In genomic region chr10:73969224-73969811, GRCh38 we compare ENCODE assay signal across 17 cellular contexts. TPM values are rescaled to one million over a fixed set of nuclear protein-coding genes. Genes with fewer than 3 reads are reported as not detected.
DNase-seq lines count a peak whose midpoint lies in the region; ATAC-seq and TF ChIP-seq lines count a peak whose summit lies in the region.
"Had no signal": no experiment of that assay in that cellular context is flagged by ENCODE, and none has a peak within 500 bp of the region (broad histone marks: within the 10 kb centered on the region; RNA-seq: fewer than 3 reads in every experiment).

No MANE protein-coding gene starts in this region.

- H3K27ac ChIP-seq in A673 (ENCODE audit: low read depth, low read length, poor library complexity, severe bottlenecking), result no peak overlapping the region
- H3K27ac ChIP-seq in IMR-90 (ENCODE audit: insufficient read depth, low read length), result no peak overlapping the region; the same call in 1 of the 2 replicates
- H3K27ac ChIP-seq in trophoblast cell (ENCODE audit: low read depth, low read length), result no peak overlapping the region
- H3K27ac ChIP-seq: epithelial cell of prostate had no signal

- 0 out of 2 replicates have a peak overlapping the region, but pooled peaks have one; percentile 13 for H4K5ac ChIP-seq in IMR-90 (ENCODE audit: low read depth, low read length)

- no peak overlapping the region for H3K9ac ChIP-seq in IMR-90 (ENCODE audit: low read depth, low read length)
- no peak overlapping the region for H3K9ac ChIP-seq in trophoblast cell (ENCODE audit: low read length)

- no peak overlapping the region for H3K4me3 ChIP-seq in A673 (ENCODE audit: low read depth, low read length, poor library complexity, severe bottlenecking)
- no peak overlapping the region for H3K4me3 ChIP-seq in IMR-90 (ENCODE audit: insufficient read depth, low read depth, low read length)
- H3K4me3 ChIP-seq in choroid plexus epithelial cell (ENCODE audit: low read depth, low read length), result no peak overlapping the region
- H3K4me3 ChIP-seq in trophoblast cell (ENCODE audit: low read depth, low read length), result no peak overlapping the region
- H3K4me3 ChIP-seq: heart right ventricle had no signal

- peak overlapping the region; percentile 65; the same call in 1 of the 2 replicates for H2BK20ac ChIP-seq in IMR-90 (ENCODE audit: low read depth, low read length)

- H4K8ac ChIP-seq in IMR-90 (ENCODE audit: low read depth in 2 of 2, low read length in 2 of 2) (peak overlapping the region in 1 of 2 experiments; percentile 30; a peak in 1 of 4 replicates), trophoblast cell (ENCODE audit: low read depth, low read length) (no peak overlapping the region)

- H2BK5ac ChIP-seq in IMR-90 (ENCODE audit: low read depth, low read length, poor library complexity, severe bottlenecking) (no peak overlapping the region), trophoblast cell (ENCODE audit: low read depth, low read length, poor library complexity) (no peak overlapping the region)

- intact Hi-C loops in A673 (cut with micrococcal nuclease; ENCODE audit: unreplicated experiment) (no loop called here), IMR-90 (cut with micrococcal nuclease) (no loop called here)

- H3K4me2 ChIP-seq in IMR-90 (ENCODE audit: low read depth, low read length), result no peak overlapping the region
- H3K4me2 ChIP-seq in trophoblast cell (ENCODE audit: low read length), result no peak overlapping the region

- no peak overlapping the region for H2BK12ac ChIP-seq in trophoblast cell (ENCODE audit: low read length)

- peak overlapping the region; percentile 12; the same call in 1 of the 3 replicates for H2BK15ac ChIP-seq in IMR-90 (ENCODE audit: low read depth, low read length)

- peak overlapping the region; percentile 58; the same call in 1 of the 2 replicates for H3K4ac ChIP-seq in IMR-90 (ENCODE audit: low read depth, low read length)
- no peak overlapping the region for H3K4ac ChIP-seq in trophoblast cell (ENCODE audit: low read depth, low read length)

- dilution Hi-C loops in IMR-90 (cut with HindIII; ENCODE audit: low sequenced_read_pairs, unreplicated experiment), result no loop called here

- H3K14ac ChIP-seq in IMR-90 (replicated peaks; ENCODE audit: low read depth, low read length) (peak overlapping the region; percentile 37), trophoblast cell (ENCODE audit: low read length) (no peak overlapping the region)

- H3K79me2 ChIP-seq in trophoblast cell (ENCODE audit: control insufficient read depth, insufficient read depth, low read length, poor library complexity), result no peaks in the 10 kb centered on the region

- H3K9me3 Mint-ChIP-seq in natural killer cell treated with Interleukin-12 subunit alpha and Interleukin-12 subunit beta and Interleukin-15 and Interleukin-18, amount 100 ng/mL, for 72 hours, result no peaks in the 10 kb centered on the region
- H3K9me3 Mint-ChIP-seq: activated naive CD8-positive, alpha-beta T cell treated with anti-CD3 and anti-CD28 coated beads, Interleukin-2, amount 10 ng/mL, durations not matched to agents 7 days and 5 days had no signal

- H3K56ac ChIP-seq in IMR-90 (ENCODE audit: extremely low read depth, insufficient read depth, low read length), result no peak overlapping the region

- POLR2A ChIA-PET in A673 (lab: Charles Lee; ENCODE audit: low non-redundant PET), result no interaction called here
- POLR2A ChIA-PET in IMR-90 (lab: Charles Lee; ENCODE audit: unreplicated experiment), result interaction anchor here (1.7 kb wide), 1 partner anchor 28 kb away, joined by 4 read pairs; the partner anchor contains the start of gene VCL

- H3K9me3 ChIP-seq in A673 (ENCODE audit: low read depth, low read length, poor library complexity, severe bottlenecking) (no peaks in the 10 kb centered on the region), IMR-90 (ENCODE audit: control insufficient read depth, insufficient read depth, low read length) (no peaks in the 10 kb centered on the region), trophoblast cell (ENCODE audit: insufficient read depth, low read depth, low read length) (no peaks in the 10 kb centered on the region)
- H3K9me3 ChIP-seq: Caco-2, heart right ventricle had no signal

- H3K36me3 Mint-ChIP-seq in natural killer cell treated with Interleukin-12 subunit alpha and Interleukin-12 subunit beta and Interleukin-15 and Interleukin-18, amount 100 ng/mL, for 72 hours, result no peaks in the 10 kb centered on the region
- H3K36me3 Mint-ChIP-seq: activated naive CD8-positive, alpha-beta T cell treated with anti-CD3 and anti-CD28 coated beads, Interleukin-2, amount 10 ng/mL, durations not matched to agents 7 days and 5 days had no signal

- CTCF ChIA-PET in A673 (lab: Charles Lee), result no interaction called here
- CTCF ChIA-PET in IMR-90 (lab: Yijun Ruan, JAX), result no interaction called here

- no peak overlapping the region for H4K12ac ChIP-seq in trophoblast cell (ENCODE audit: low read depth, low read length)

- H4K91ac ChIP-seq in IMR-90 (ENCODE audit: insufficient read depth, low read depth, low read length), result peak overlapping the region; percentile 10; the same call in 1 of the 2 replicates
- no peak overlapping the region for H4K91ac ChIP-seq in trophoblast cell (ENCODE audit: low read depth, low read length)

- no peak overlapping the region for H3K4me3 Mint-ChIP-seq in natural killer cell treated with Interleukin-12 subunit alpha and Interleukin-12 subunit beta and Interleukin-15 and Interleukin-18, amount 100 ng/mL, for 72 hours
- H3K4me3 Mint-ChIP-seq: activated CD4-positive, alpha-beta T cell treated with anti-CD3 and anti-CD28 coated beads for 36 hours; activated naive CD8-positive, alpha-beta T cell treated with anti-CD3 and anti-CD28 coated beads, Interleukin-2, amount 10 ng/mL, durations not matched to agents 7 days and 5 days; T-helper 17 cell had no signal

- no CpG with 5 or more reads among the region's 5 CpGs for WGBS in IMR-90 (ENCODE audit: extremely low coverage in 2 of 2, insufficient read length in 1 of 2), 2 experiments
- WGBS in trophoblast cell (ENCODE audit: extremely low coverage, insufficient coverage, insufficient read length), result no CpG with 5 or more reads among the region's 5 CpGs

- H3K18ac ChIP-seq in IMR-90 (ENCODE audit: low read depth, low read length), result peak overlapping the region; percentile 9; the same call in 1 of the 2 replicates
- no peak overlapping the region for H3K18ac ChIP-seq in trophoblast cell (ENCODE audit: low read length)

- H2AK9ac ChIP-seq in IMR-90 (replicated peaks; ENCODE audit: low read depth, low read length, poor library complexity), result no peak overlapping the region

- H3K4me1 ChIP-seq in A673 (ENCODE audit: insufficient read depth, low read length, poor library complexity, severe bottlenecking) (peaks cover 55% of the 10 kb centered on the region), IMR-90 (ENCODE audit: control insufficient read depth, insufficient read depth, low read length) (peaks cover 22% of the 10 kb centered on the region), trophoblast cell (ENCODE audit: control insufficient read depth in 1 of 2, insufficient read depth in 2 of 2, low read length in 2 of 2) (peaks cover 10 to 12% of the 10 kb centered on the region in 2 experiments)

- peaks cover 37 to 40% of the 10 kb centered on the region in 2 donors for H3K4me1 Mint-ChIP-seq in natural killer cell treated with Interleukin-12 subunit alpha and Interleukin-12 subunit beta and Interleukin-15 and Interleukin-18, amount 100 ng/mL, for 72 hours (ENCODE audit: low read depth in 2 of 2)

- no peaks in the 10 kb centered on the region for H4K20me1 ChIP-seq in IMR-90 (ENCODE audit: insufficient read depth, low read length)

- H3K23ac ChIP-seq in IMR-90 (ENCODE audit: low read depth, low read length) (no peak overlapping the region), trophoblast cell (ENCODE audit: low read length) (no peak overlapping the region)

- DNase-seq in A673 (ENCODE audit: low spot score), result peak; percentile 69
- DNase-seq in IMR-90, result no peak
- DNase-seq in choroid plexus epithelial cell (ENCODE audit: low read depth), result peak; percentile 77
- DNase-seq in natural killer cell treated with Interleukin-12 subunit alpha and Interleukin-12 subunit beta and Interleukin-15 and Interleukin-18, amount 100 ng/mL, for 72 hours (ENCODE audit: low spot score), result peak; percentile 62
- no peak for DNase-seq in GM19238 (ENCODE audit: insufficient read length, low spot score)
- DNase-seq in T1000 (lab: John Stamatoyannopoulos, UW), result no peak
- DNase-seq in trophoblast cell, result no peak
- DNase-seq: activated CD4-positive, alpha-beta T cell treated with anti-CD3 and anti-CD28 coated beads for 36 hours; activated naive CD8-positive, alpha-beta T cell treated with anti-CD3 and anti-CD28 coated beads, Interleukin-2, amount 10 ng/mL, durations not matched to agents 7 days and 5 days; Caco-2; heart right ventricle; left cardiac atrium; NCI-H524; stimulated activated CD4-positive, alpha-beta T cell treated with anti-CD3 and anti-CD28 coated beads, Interleukin-1b, Interleukin-23, amount 100 ng/mL, for 48 hours; T-helper 17 cell had no signal

- no TSS peak for BruUV-seq in A673 (replicated peaks; lab: Mats Ljungman, UMichigan)
- BruUV-seq in IMR-90 (replicated peaks; lab: Mats Ljungman, UMichigan), result no TSS peak

- H2BK120ac ChIP-seq in IMR-90 (ENCODE audit: low read depth, low read length) (peak overlapping the region; percentile 30), trophoblast cell (ENCODE audit: insufficient read depth, low read length, poor library complexity) (no peak overlapping the region)

- no peak for TF ChIP-seq POLR2A in IMR-90 (IDR thresholded peaks at IDR 0.05; ENCODE audit: low read depth, low read length)

- H3K27me3 ChIP-seq in A673 (replicated peaks; ENCODE audit: insufficient read depth, low read depth, low read length, poor library complexity), result no peaks in the 10 kb centered on the region
- H3K27me3 ChIP-seq in IMR-90 (ENCODE audit: control insufficient read depth, insufficient read depth, low read length), result no peaks in the 10 kb centered on the region
- no peaks in the 10 kb centered on the region for H3K27me3 ChIP-seq in trophoblast cell (ENCODE audit: insufficient read depth, low read length)
- H3K27me3 ChIP-seq: heart right ventricle had no signal

- H2AFZ ChIP-seq in IMR-90 (replicated peaks; ENCODE audit: low read length, poor library complexity) (no peak overlapping the region), trophoblast cell (ENCODE audit: insufficient read depth, low read length, poor library complexity) (no peak overlapping the region)

- H2AK5ac ChIP-seq in IMR-90 (ENCODE audit: low read depth, low read length) (peak overlapping the region; percentile 76), trophoblast cell (ENCODE audit: low read length) (no peak overlapping the region)

- H3K27me3 Mint-ChIP-seq in natural killer cell treated with Interleukin-12 subunit alpha and Interleukin-12 subunit beta and Interleukin-15 and Interleukin-18, amount 100 ng/mL, for 72 hours, result no peaks in the 10 kb centered on the region
- H3K27me3 Mint-ChIP-seq: activated CD4-positive, alpha-beta T cell treated with anti-CD3 and anti-CD28 coated beads for 36 hours; T-helper 17 cell had no signal

- in situ Hi-C loops in IMR-90 (cut with MboI; ENCODE audit: low sequenced_read_pairs), result no loop called here

- H3K36me3 ChIP-seq in A673 (ENCODE audit: insufficient read depth, low read length, poor library complexity, severe bottlenecking) (no peaks in the 10 kb centered on the region), IMR-90 (ENCODE audit: control insufficient read depth, insufficient read depth, low read length) (no peaks in the 10 kb centered on the region), trophoblast cell (ENCODE audit: control insufficient read depth in 1 of 2, insufficient read depth in 2 of 2, low read length in 2 of 2) (no peaks in the 10 kb centered on the region)
- H3K36me3 ChIP-seq: heart right ventricle had no signal

- peaks cover 20% of the 10 kb centered on the region for H3K9me1 ChIP-seq in IMR-90 (ENCODE audit: insufficient read depth, low read length)

- peak overlapping the region in 1 of 2 donors; percentile 84 for H3K27ac Mint-ChIP-seq in natural killer cell treated with Interleukin-12 subunit alpha and Interleukin-12 subunit beta and Interleukin-15 and Interleukin-18, amount 100 ng/mL, for 72 hours
- H3K27ac Mint-ChIP-seq: activated CD4-positive, alpha-beta T cell treated with anti-CD3 and anti-CD28 coated beads for 36 hours; activated naive CD8-positive, alpha-beta T cell treated with anti-CD3 and anti-CD28 coated beads, Interleukin-2, amount 10 ng/mL, durations not matched to agents 7 days and 5 days; T-helper 17 cell had no signal

- no peak for TF ChIP-seq CTCF in A673 (conservative IDR thresholded peaks at IDR 0.05; ENCODE audit: low read depth, low read length)
- TF ChIP-seq CTCF in IMR-90 (conservative IDR thresholded peaks at IDR 0.05; ENCODE audit: low read depth, low read length), result no peak
- no peak for TF ChIP-seq CTCF in choroid plexus epithelial cell (conservative IDR thresholded peaks at IDR 0.05; ENCODE audit: low read depth, low read length)

- no peak for TF ChIP-seq RAD21 in IMR-90 (IDR thresholded peaks at IDR 0.05; ENCODE audit: low read length)

- H3K79me1 ChIP-seq in IMR-90 (ENCODE audit: low read depth in 1 of 2, low read length in 2 of 2) (peaks cover 0 to 21% of the 10 kb centered on the region in 2 experiments; a peak in 2 of 4 replicates), trophoblast cell (ENCODE audit: low read length) (peaks cover 23% of the 10 kb centered on the region)

- no peak for ATAC-seq in IMR-90 (ENCODE audit: low read depth)
- peak; percentile 56 to 86 for ATAC-seq in natural killer cell treated with Interleukin-12 subunit alpha and Interleukin-12 subunit beta and Interleukin-15 and Interleukin-18, amount 100 ng/mL, for 72 hours
- ATAC-seq in HG02571 (IDR thresholded peaks at IDR 0.05; ENCODE audit: unreplicated experiment), result no peak
- ATAC-seq: activated CD4-positive, alpha-beta T cell treated with anti-CD3 and anti-CD28 coated beads for 36 hours; heart right ventricle; left cardiac atrium; T-helper 17 cell had no signal

RNA-seq across cellular contexts. Expression of gene VCL, which starts 28.6 kb away (rescaled TPM):
- total RNA-seq in A673 (2021) (159 and 176 TPM in 2 replicates), IMR-90 (2012; rRNA removed) (283 and 316 TPM in 2 replicates)
- polyA plus RNA-seq in IMR-90 (2012; rRNA removed), result 193 and 227 TPM in 2 replicates
- polyA plus RNA-seq in IMR-90 (2012; cell fraction: cytosol; rRNA removed), result 85.9 and 102 TPM in 2 replicates
- polyA plus RNA-seq in IMR-90 (2012; cell fraction: nucleus; rRNA removed; ENCODE audit: low replicate concordance), result 176 and 458 TPM in 2 replicates
- 10 to 100 TPM; 42.1 to 51.4 TPM for total RNA-seq in natural killer cell treated with Interleukin-12 subunit alpha and Interleukin-12 subunit beta and Interleukin-15 and Interleukin-18, amount 100 ng/mL, for 72 hours
- 100 and 103 TPM in 2 replicates for polyA plus RNA-seq in trophoblast cell (2013)

RNA-seq across cellular contexts. Expression of gene PLAU, which starts 58.4 kb away (rescaled TPM):
- total RNA-seq in A673 (2021) (6.9 and 8.3 TPM in 2 replicates), IMR-90 (2012; rRNA removed) (115 and 123 TPM in 2 replicates)
- polyA plus RNA-seq in IMR-90 (2012; rRNA removed), result 230 and 283 TPM in 2 replicates
- 215 and 255 TPM in 2 replicates for polyA plus RNA-seq in IMR-90 (2012; cell fraction: cytosol; rRNA removed)
- polyA plus RNA-seq in IMR-90 (2012; cell fraction: nucleus; rRNA removed; ENCODE audit: low replicate concordance), result 331 and 562 TPM in 2 replicates
- total RNA-seq in natural killer cell treated with Interleukin-12 subunit alpha and Interleukin-12 subunit beta and Interleukin-15 and Interleukin-18, amount 100 ng/mL, for 72 hours, result not detected
- polyA plus RNA-seq in trophoblast cell (2013), result 5.6 and 6.2 TPM in 2 replicates

Comparison
In these comparisons a context has a peak if more than half of its experiments do, and no peak if none do; other contexts are left out.
1. DNase-seq: peak in A673 (single experiment), choroid plexus epithelial cell (single experiment) and natural killer cell treated with Interleukin-12 subunit alpha and Interleukin-12 subunit beta and Interleukin-15 and Interleukin-18, amount 100 ng/mL, for 72 hours (single experiment); none in IMR-90 (single experiment), GM19238 (single experiment), T1000 (single experiment) and trophoblast cell (0 of 2).
2. ATAC-seq: peak in natural killer cell treated with Interleukin-12 subunit alpha and Interleukin-12 subunit beta and Interleukin-15 and Interleukin-18, amount 100 ng/mL, for 72 hours (2 of 2); none in IMR-90 (single experiment) and HG02571 (single experiment).
3. RNA of gene PLAU, which starts 58.4 kb away (total RNA-seq): 115 to 123 TPM in IMR-90; 6.9 to 8.3 TPM in A673 and not detected in natural killer cell treated with Interleukin-12 subunit alpha and Interleukin-12 subunit beta and Interleukin-15 and Interleukin-18, amount 100 ng/mL, for 72 hours; every median in the first group is over 10 times any median in the second.